ENCODE assay signal across 13 cellular contexts in genomic region chr15:90819390-90819789, GRCh38. TPM values are rescaled to one million over a fixed set of nuclear protein-coding genes. Genes with fewer than 3 reads are reported as not detected.
DNase-seq lines count a peak whose midpoint lies in the region; ATAC-seq and TF ChIP-seq lines count a peak whose summit lies in the region.
"Had no signal": no experiment of that assay in that cellular context is flagged by ENCODE, and none has a peak within 500 bp of the region (broad histone marks: within the 10 kb centered on the region; RNA-seq: fewer than 3 reads in every experiment).

No MANE protein-coding gene starts in this region.

- no peak overlapping the region for H3K23ac ChIP-seq in IMR-90 (ENCODE audit: low read depth, low read length)

- no peak overlapping the region for H3K56ac ChIP-seq in IMR-90 (ENCODE audit: extremely low read depth, insufficient read depth, low read length)

- H2BK120ac ChIP-seq in IMR-90 (ENCODE audit: low read depth, low read length): no peak overlapping the region

- no peaks in the 10 kb centered on the region for H3K9me3 ChIP-seq in IMR-90 (ENCODE audit: control insufficient read depth, insufficient read depth, low read length)
- H3K9me3 ChIP-seq in psoas muscle: no peaks in the 10 kb centered on the region
- H3K9me3 ChIP-seq in Peyer's patch: no peaks in the 10 kb centered on the region
- H3K9me3 ChIP-seq: gastrocnemius medialis, SK-N-SH had no signal

- TF ChIP-seq POLR2A in IMR-90 (IDR thresholded peaks at IDR 0.05; ENCODE audit: low read depth, low read length) (no peak), Peyer's patch (IDR thresholded peaks at IDR 0.05) (no peak)

- peaks cover 29% of the 10 kb centered on the region for H3K36me3 Mint-ChIP-seq in T-helper 1 cell treated with Interleukin-12 subunit alpha and Interleukin-12 subunit beta and Interleukin-4 antibody, amounts not matched to agents 30 μg/mL and 1 μg/mL, for 36 hours (ENCODE audit: low read depth)
- H3K36me3 Mint-ChIP-seq in effector memory CD8-positive, alpha-beta T cell (ENCODE audit: insufficient read depth): peaks cover 3% of the 10 kb centered on the region

- dilution Hi-C loops in IMR-90 (cut with HindIII; ENCODE audit: low sequenced_read_pairs, unreplicated experiment): no loop called here

- no peak overlapping the region for H3K4me2 ChIP-seq in IMR-90 (ENCODE audit: low read depth, low read length)
- H3K4me2 ChIP-seq: GM23338, SK-N-SH had no signal

- no peak overlapping the region for H2BK15ac ChIP-seq in IMR-90 (ENCODE audit: low read depth, low read length)

- no peaks in the 10 kb centered on the region for H3K9me1 ChIP-seq in IMR-90 (ENCODE audit: insufficient read depth, low read length)

- H3K18ac ChIP-seq in IMR-90 (ENCODE audit: low read depth, low read length): no peak overlapping the region

- no peak overlapping the region for H2BK20ac ChIP-seq in IMR-90 (ENCODE audit: low read depth, low read length)

- no peak overlapping the region for H3K4me3 ChIP-seq in IMR-90 (ENCODE audit: insufficient read depth, low read depth, low read length)
- H3K4me3 ChIP-seq in psoas muscle: no peak overlapping the region
- H3K4me3 ChIP-seq in Peyer's patch: no peak overlapping the region
- H3K4me3 ChIP-seq: gastrocnemius medialis, GM23338 had no signal

- no peak overlapping the region for H3K14ac ChIP-seq in IMR-90 (replicated peaks; ENCODE audit: low read depth, low read length)

- peak overlapping the region; percentile 15 for H2AFZ ChIP-seq in IMR-90 (replicated peaks; ENCODE audit: low read length, poor library complexity)
- H2AFZ ChIP-seq: GM23338 had no signal

- H2AK9ac ChIP-seq in IMR-90 (replicated peaks; ENCODE audit: low read depth, low read length, poor library complexity): peak overlapping the region; percentile 84

- H3K36me3 ChIP-seq in IMR-90 (ENCODE audit: control insufficient read depth, insufficient read depth, low read length): no peaks in the 10 kb centered on the region
- H3K36me3 ChIP-seq in psoas muscle (ENCODE audit: insufficient read depth in 1 of 2, low read depth in 1 of 2): no peaks in the 10 kb centered on the region
- no peaks in the 10 kb centered on the region for H3K36me3 ChIP-seq in Peyer's patch
- H3K36me3 ChIP-seq: gastrocnemius medialis had no signal

- H4K91ac ChIP-seq in IMR-90 (ENCODE audit: insufficient read depth, low read depth, low read length): no peak overlapping the region

- intact Hi-C loops in IMR-90 (cut with micrococcal nuclease) (no loop called here), psoas muscle (cut with DNase I) (no loop called here)

- H2BK5ac ChIP-seq in IMR-90 (ENCODE audit: low read depth, low read length, poor library complexity, severe bottlenecking): no peak overlapping the region

- ATAC-seq in IMR-90 (ENCODE audit: low read depth): no peak
- ATAC-seq in effector memory CD8-positive, alpha-beta T cell (replicated peaks): no peak
- peak in 3 of 4 donors; percentile 44 to 53 (median 48) for ATAC-seq in psoas muscle
- ATAC-seq in GM18520 (IDR thresholded peaks at IDR 0.05; ENCODE audit: unreplicated experiment): no peak

- H3K9me3 Mint-ChIP-seq in T-helper 1 cell treated with Interleukin-12 subunit alpha and Interleukin-12 subunit beta and Interleukin-4 antibody, amounts not matched to agents 30 μg/mL and 1 μg/mL, for 36 hours: no peaks in the 10 kb centered on the region
- no peaks in the 10 kb centered on the region for H3K9me3 Mint-ChIP-seq in effector memory CD8-positive, alpha-beta T cell
- H3K9me3 Mint-ChIP-seq: CD4-positive, alpha-beta T cell had no signal

- no peaks in the 10 kb centered on the region for H4K20me1 ChIP-seq in IMR-90 (ENCODE audit: insufficient read depth, low read length)

- no peak overlapping the region for H4K8ac ChIP-seq in IMR-90 (ENCODE audit: low read depth in 2 of 2, low read length in 2 of 2)

- H3K4ac ChIP-seq in IMR-90 (ENCODE audit: low read depth, low read length): no peak overlapping the region

- H4K5ac ChIP-seq in IMR-90 (ENCODE audit: low read depth, low read length): no peak overlapping the region

- in situ Hi-C loops in IMR-90 (cut with MboI; ENCODE audit: low sequenced_read_pairs): no loop called here

- no peak overlapping the region for H3K9ac ChIP-seq in IMR-90 (ENCODE audit: low read depth, low read length)
- H3K9ac ChIP-seq: SK-N-SH had no signal

- no peak overlapping the region for H2AK5ac ChIP-seq in IMR-90 (ENCODE audit: low read depth, low read length)

- no TSS peak for BruUV-seq in IMR-90 (replicated peaks; lab: Mats Ljungman, UMichigan)

- peaks cover 61% of the 10 kb centered on the region for H3K4me1 Mint-ChIP-seq in T-helper 1 cell treated with Interleukin-12 subunit alpha and Interleukin-12 subunit beta and Interleukin-4 antibody, amounts not matched to agents 30 μg/mL and 1 μg/mL, for 36 hours (ENCODE audit: low read depth)
- peaks cover 10 to 30% of the 10 kb centered on the region in 2 donors for H3K4me1 Mint-ChIP-seq in effector memory CD8-positive, alpha-beta T cell (ENCODE audit: low read depth in 2 of 2)

- H3K4me1 ChIP-seq in IMR-90 (ENCODE audit: control insufficient read depth, insufficient read depth, low read length): peaks cover 2% of the 10 kb centered on the region; the same call in 1 of the 2 replicates
- H3K4me1 ChIP-seq in psoas muscle: no peaks in the 10 kb centered on the region
- H3K4me1 ChIP-seq in Peyer's patch: peaks cover 4 to 32% (median 12%) of the 10 kb centered on the region in 4 donors
- H3K4me1 ChIP-seq: gastrocnemius medialis had no signal

- no peak for DNase-seq in T-helper 1 cell
- no peak for DNase-seq in IMR-90
- DNase-seq in effector memory CD8-positive, alpha-beta T cell: no peak
- DNase-seq in psoas muscle: no peak
- DNase-seq in Peyer's patch: no peak
- DNase-seq in NCI-H510A treated with DMSO at 0.1 percent for 48 hours (lab: John Stamatoyannopoulos, UW): no peak
- DNase-seq: CD4-positive, alpha-beta T cell; gastrocnemius medialis; stimulated activated CD4-positive, alpha-beta T cell treated with anti-CD3 and anti-CD28 coated beads, Interleukin-1b, Interleukin-23, amount 100 ng/mL, for 48 hours had no signal

- peaks cover 11% of the 10 kb centered on the region for H3K27me3 ChIP-seq in IMR-90 (ENCODE audit: control insufficient read depth, insufficient read depth, low read length)
- no peaks in the 10 kb centered on the region for H3K27me3 ChIP-seq in psoas muscle (ENCODE audit: insufficient read depth in 3 of 3, low read length in 2 of 3)
- no peaks in the 10 kb centered on the region for H3K27me3 ChIP-seq in Peyer's patch
- H3K27me3 ChIP-seq: gastrocnemius medialis had no signal

- peak overlapping the region; percentile 84 for H3K27ac Mint-ChIP-seq in T-helper 1 cell treated with Interleukin-12 subunit alpha and Interleukin-12 subunit beta and Interleukin-4 antibody, amounts not matched to agents 30 μg/mL and 1 μg/mL, for 36 hours
- peak overlapping the region; percentile 13 to 29 for H3K27ac Mint-ChIP-seq in effector memory CD8-positive, alpha-beta T cell
- H3K27ac Mint-ChIP-seq: CD4-positive, alpha-beta T cell; GM23338 had no signal

- no peak overlapping the region for H3K4me3 Mint-ChIP-seq in T-helper 1 cell treated with Interleukin-12 subunit alpha and Interleukin-12 subunit beta and Interleukin-4 antibody, amounts not matched to agents 30 μg/mL and 1 μg/mL, for 36 hours
- H3K4me3 Mint-ChIP-seq in effector memory CD8-positive, alpha-beta T cell: no peak overlapping the region
- H3K4me3 Mint-ChIP-seq: CD4-positive, alpha-beta T cell; GM23338 had no signal

- no peaks in the 10 kb centered on the region for H3K27me3 Mint-ChIP-seq in T-helper 1 cell treated with Interleukin-12 subunit alpha and Interleukin-12 subunit beta and Interleukin-4 antibody, amounts not matched to agents 30 μg/mL and 1 μg/mL, for 36 hours (ENCODE audit: low read depth)
- no peaks in the 10 kb centered on the region for H3K27me3 Mint-ChIP-seq in effector memory CD8-positive, alpha-beta T cell
- H3K27me3 Mint-ChIP-seq: CD4-positive, alpha-beta T cell had no signal

- no peaks in the 10 kb centered on the region for H3K79me1 ChIP-seq in IMR-90 (ENCODE audit: low read depth in 1 of 2, low read length in 2 of 2)

- POLR2A ChIA-PET in IMR-90 (lab: Charles Lee; ENCODE audit: unreplicated experiment): no interaction called here

- CTCF ChIA-PET in IMR-90 (lab: Yijun Ruan, JAX): no interaction called here

- H3K27ac ChIP-seq in IMR-90 (ENCODE audit: insufficient read depth, low read length): no peak overlapping the region
- no peak overlapping the region for H3K27ac ChIP-seq in psoas muscle
- no peak overlapping the region for H3K27ac ChIP-seq in Peyer's patch
- H3K27ac ChIP-seq: gastrocnemius medialis had no signal

- TF ChIP-seq CTCF in IMR-90 (conservative IDR thresholded peaks at IDR 0.05; ENCODE audit: low read depth, low read length): no peak
- no peak for TF ChIP-seq CTCF in psoas muscle (IDR thresholded peaks at IDR 0.05)
- no peak for TF ChIP-seq CTCF in Peyer's patch (IDR thresholded peaks at IDR 0.05)

- no peak for TF ChIP-seq RAD21 in IMR-90 (IDR thresholded peaks at IDR 0.05; ENCODE audit: low read length)

- WGBS in IMR-90 (ENCODE audit: extremely low coverage in 2 of 2, insufficient read length in 1 of 2), 2 experiments: 100% methylated on average over 1 of the region's 6 CpGs; no CpG with 5 or more reads in 1 of the 2 experiments
- WGBS in psoas muscle, 3 donors: 71 to 87% (median 78%) methylated on average over 3 to 6 of the region's 6 CpGs

TF ChIP-seq in IMR-90, 13 proteins besides CTCF, POLR2A, EP300 and RAD21:
- TF ChIP-seq FOS (IDR thresholded peaks at IDR 0.05; ENCODE audit: low read depth, low read length): no peak
- TF ChIP-seq SMC3 (IDR thresholded peaks at IDR 0.05; ENCODE audit: low read depth, low read length): no peak
- TF ChIP-seq MAZ (IDR thresholded peaks at IDR 0.05; ENCODE audit: borderline replicate concordance, low read depth, low read length): no peak
- TF ChIP-seq CEBPB (IDR thresholded peaks at IDR 0.05; ENCODE audit: low read depth, low read length): no peak
- no peak for TF ChIP-seq BHLHE40 (IDR thresholded peaks at IDR 0.05; ENCODE audit: low read depth, low read length)

RNA-seq across cellular contexts. Expression of gene FURIN, which starts 49.0 kb away (rescaled TPM):
- total RNA-seq in IMR-90 (2012; rRNA removed) (30.8 and 34.8 TPM in 2 replicates), psoas muscle (10 to 100 TPM; 27.2 to 67.8 (median 55.7) TPM), Peyer's patch (10 to 100 TPM; 53.6 to 76.7 (median 70.1) TPM)
- polyA plus RNA-seq in IMR-90 (2012; rRNA removed) (54.3 and 59.5 TPM in 2 replicates), psoas muscle (10 to 100 TPM; 37.6 to 99.3 (median 40.8) TPM)
- 63.9 and 93.8 TPM in 2 replicates for polyA plus RNA-seq in IMR-90 (2012; cell fraction: cytosol; rRNA removed)
- 31.1 and 62.0 TPM in 2 replicates for polyA plus RNA-seq in IMR-90 (2012; cell fraction: nucleus; rRNA removed; ENCODE audit: low replicate concordance)

Comparison
In these comparisons a context has a peak if more than half of its experiments do, and no peak if none do; other contexts are left out.
1. ATAC-seq: peak in psoas muscle (3 of 4); none in IMR-90 (single experiment), effector memory CD8-positive, alpha-beta T cell (single experiment) and GM18520 (single experiment).